Comparison of ENCODE assay signal across 20 cellular contexts in the genomic region with DNA sequence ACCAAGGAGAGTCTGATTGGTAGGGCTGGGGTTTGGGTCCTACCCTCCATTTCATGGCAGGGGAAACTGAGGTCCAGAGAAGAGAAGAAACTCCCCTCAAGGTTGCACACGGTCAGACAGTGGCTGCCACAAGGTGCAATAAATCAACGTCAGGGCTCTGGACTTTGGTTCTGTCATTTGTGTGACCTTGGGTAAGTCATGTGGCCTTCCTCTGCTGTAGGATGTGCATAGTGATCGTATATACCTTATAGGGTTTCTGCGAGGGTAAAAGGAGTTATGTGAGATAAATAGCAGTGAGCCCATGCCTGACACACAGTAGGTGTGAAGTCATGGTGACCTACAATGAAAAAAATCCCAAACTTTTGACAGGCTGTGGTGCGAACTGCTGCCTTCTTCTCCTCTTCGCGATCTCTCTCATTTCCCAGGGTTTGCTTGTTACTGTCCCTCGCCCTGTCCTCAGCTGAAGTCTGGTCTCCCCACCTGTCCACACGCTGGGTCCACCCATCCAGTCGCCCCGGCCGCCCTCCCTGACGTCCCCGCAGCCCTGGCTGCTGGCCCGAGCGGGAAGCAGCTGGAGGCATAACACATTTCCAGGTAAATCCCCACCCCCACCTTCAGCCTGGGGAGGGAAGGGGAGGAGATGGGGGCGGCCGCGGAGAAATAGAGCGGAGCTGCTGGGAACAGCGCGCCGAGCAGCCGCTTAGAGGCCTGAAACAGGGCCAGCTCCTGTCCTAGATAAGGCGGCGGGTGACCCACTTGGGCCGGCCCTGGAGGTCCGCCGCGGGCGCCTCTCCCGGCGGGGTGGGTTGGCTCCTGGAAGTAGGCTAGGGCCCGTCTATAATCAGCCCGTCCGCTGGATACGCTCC. TPM values are rescaled to one million over a fixed set of nuclear protein-coding genes. Genes with fewer than 3 reads are reported as not detected.
DNase-seq lines count a peak whose midpoint lies in the region; ATAC-seq and TF ChIP-seq lines count a peak whose summit lies in the region.
"Had no signal": no experiment of that assay in that cellular context is flagged by ENCODE, and none has a peak within 500 bp of the region (broad histone marks: within the 10 kb centered on the region; RNA-seq: fewer than 3 reads in every experiment).

No MANE protein-coding gene starts in this region.

- H2AFZ ChIP-seq in H9 (ENCODE audit: low read length) (no peak overlapping the region), Karpas-422 (ENCODE audit: low read length) (no peak overlapping the region)

- no peak overlapping the region for H2AK5ac ChIP-seq in H9 (ENCODE audit: insufficient read length, low read length)

- H4K20me1 ChIP-seq in H9 (ENCODE audit: control insufficient read depth, insufficient read depth, insufficient read length) (no peaks in the 10 kb centered on the region), Karpas-422 (ENCODE audit: insufficient read depth, low read depth, low read length) (peaks cover 6% of the 10 kb centered on the region; the same call in 1 of the 2 replicates)

- H3K79me2 ChIP-seq in H9 (ENCODE audit: insufficient read depth, low read length) (no peaks in the 10 kb centered on the region), Karpas-422 (ENCODE audit: low read length) (no peaks in the 10 kb centered on the region)

- H3K9me3 ChIP-seq in CD4-positive, alpha-beta T cell (ENCODE audit: control insufficient read depth, low read length): no peaks in the 10 kb centered on the region
- H3K9me3 ChIP-seq in H9 (ENCODE audit: control insufficient read depth, low read depth, low read length): no peaks in the 10 kb centered on the region
- no peaks in the 10 kb centered on the region for H3K9me3 ChIP-seq in endodermal cell (ENCODE audit: control insufficient read depth, low read length)
- no peaks in the 10 kb centered on the region for H3K9me3 ChIP-seq in liver (ENCODE audit: control insufficient read depth in 4 of 4, low read length in 3 of 4)
- H3K9me3 ChIP-seq in Karpas-422 (ENCODE audit: low read length): no peaks in the 10 kb centered on the region
- H3K9me3 ChIP-seq: heart right ventricle, SK-N-SH had no signal

- H3K4me2 ChIP-seq in H9 (ENCODE audit: insufficient read depth, insufficient read length, low read length) (no peak overlapping the region), Karpas-422 (ENCODE audit: low read depth, low read length, poor library complexity, severe bottlenecking) (no peak overlapping the region)
- H3K4me2 ChIP-seq: SK-N-SH, smooth muscle cell had no signal

- H3K79me1 ChIP-seq in H9 (ENCODE audit: insufficient read depth, low read depth, low read length, poor library complexity, severe bottlenecking): no peaks in the 10 kb centered on the region

- no peak overlapping the region for H4K5ac ChIP-seq in H9 (ENCODE audit: insufficient read length, low read depth, low read length)

- H4K91ac ChIP-seq in H9 (ENCODE audit: insufficient read length, low read depth, low read length): no peak overlapping the region

- H3K9ac ChIP-seq in H9 (ENCODE audit: extremely low read depth, insufficient read length, low read length): no peak overlapping the region
- no peak overlapping the region for H3K9ac ChIP-seq in endodermal cell (ENCODE audit: extremely low read depth, low read length, poor library complexity, severe bottlenecking)
- H3K9ac ChIP-seq in liver (ENCODE audit: low read depth in 1 of 2, low read length in 2 of 2): no peak overlapping the region
- no peak overlapping the region for H3K9ac ChIP-seq in Karpas-422 (ENCODE audit: low read length)
- H3K9ac ChIP-seq: SK-N-SH had no signal

- CTCF ChIA-PET in CD4-positive, alpha-beta T cell (lab: Charles Lee): no interaction called here

- H3T11ph ChIP-seq in H9 (ENCODE audit: low read length): no peak overlapping the region

- POLR2A ChIA-PET in CD4-positive, alpha-beta T cell (lab: Charles Lee): no interaction called here

- H2BK15ac ChIP-seq in H9 (ENCODE audit: low read depth, low read length): no peak overlapping the region

- intact Hi-C loops in CD4-positive, alpha-beta T cell (cut with DNase I, micrococcal nuclease): loop anchor here in 1 of 2 experiments (1.0 to 10.0 kb wide), 13 partner anchors 141 to 1975 kb away; partner anchors contain the start of genes ACAD10, ALKBH2, ANAPC7 and ANKRD13A
- intact Hi-C loops in activated T-helper 1 cell treated with anti-CD3 and anti-CD28 coated beads, Interleukin-12 subunit alpha, Interleukin-12 subunit beta, Interleukin-2, Interleukin-4 antibody, amounts not matched to agents 30 ng/mL and 10 ng/mL and 1 ng/mL, durations not matched to agents 14 hours and 24 hours and 36 hours (cut with micrococcal nuclease): loop anchor here (5.0 to 10.0 kb wide), 3 partner anchors 413 to 1975 kb away; partner anchors contain the start of genes ACAD10, BRAP, IFT81 and UNG

- no peak overlapping the region for H3K4me3 ChIP-seq in endodermal cell (ENCODE audit: low read length)
- no peak overlapping the region for H3K4me3 ChIP-seq in liver (ENCODE audit: low read depth in 1 of 3, low read length in 3 of 3)
- H3K4me3 ChIP-seq in Karpas-422 (ENCODE audit: low read length): no peak overlapping the region
- H3K4me3 ChIP-seq: smooth muscle cell had no signal

- H3K14ac ChIP-seq in H9 (ENCODE audit: insufficient read depth, low read length): no peak overlapping the region

- H3K56ac ChIP-seq in H9 (ENCODE audit: insufficient read length, low read depth, low read length): no peak overlapping the region

- H3K9me2 ChIP-seq in Karpas-422 (replicated peaks; ENCODE audit: insufficient read depth, low read length): no peaks in the 10 kb centered on the region
- H3K9me2 ChIP-seq: SK-N-SH had no signal

- H3K4me1 Mint-ChIP-seq in CD4-positive, alpha-beta T cell (ENCODE audit: low read depth): peaks cover 5% of the 10 kb centered on the region
- H3K4me1 Mint-ChIP-seq in H9 (peaks cover 14 to 47% of the 10 kb centered on the region in 2 experiments), endodermal cell (peaks cover 16% of the 10 kb centered on the region), type B pancreatic cell (ENCODE audit: unreplicated experiment) (peaks cover 25% of the 10 kb centered on the region)
- H3K4me1 Mint-ChIP-seq in activated T-helper 1 cell treated with anti-CD3 and anti-CD28 coated beads, Interleukin-12 subunit alpha, Interleukin-12 subunit beta, Interleukin-2, Interleukin-4 antibody, amounts not matched to agents 30 ng/mL and 10 ng/mL and 1 ng/mL, durations not matched to agents 14 hours and 24 hours and 36 hours (ENCODE audit: low read depth): no peaks in the 10 kb centered on the region

- H3K23me2 ChIP-seq in H9 (ENCODE audit: insufficient read length, low read depth, low read length, poor library complexity, severe bottlenecking): peaks cover 4% of the 10 kb centered on the region

- H2BK20ac ChIP-seq in H9 (ENCODE audit: low read depth, low read length, poor library complexity, severe bottlenecking): no peak overlapping the region

- peak overlapping the region; percentile 20 for H3K4me3 Mint-ChIP-seq in CD4-positive, alpha-beta T cell
- no peak overlapping the region; a peak in 1 of 5 replicates for H3K4me3 Mint-ChIP-seq in H9
- no peak overlapping the region for H3K4me3 Mint-ChIP-seq in endodermal cell
- no peak overlapping the region for H3K4me3 Mint-ChIP-seq in activated T-helper 1 cell treated with anti-CD3 and anti-CD28 coated beads, Interleukin-12 subunit alpha, Interleukin-12 subunit beta, Interleukin-2, Interleukin-4 antibody, amounts not matched to agents 30 ng/mL and 10 ng/mL and 1 ng/mL, durations not matched to agents 14 hours and 24 hours and 36 hours
- H3K4me3 Mint-ChIP-seq in type B pancreatic cell: no peak overlapping the region
- H3K4me3 Mint-ChIP-seq: stimulated activated memory B cell treated with anti-CD40 and anti-IgM and Interleukin-4, amounts not matched to agents 10 μg/mL and 1 μg/mL and 100 μg/mL, for 72 hours had no signal

- no peaks in the 10 kb centered on the region for H3K36me3 Mint-ChIP-seq in CD4-positive, alpha-beta T cell (ENCODE audit: low read depth)
- H3K36me3 Mint-ChIP-seq in H9 (ENCODE audit: insufficient read depth in 1 of 3, low read depth in 3 of 3) (no peaks in the 10 kb centered on the region), endodermal cell (ENCODE audit: low read depth) (no peaks in the 10 kb centered on the region), type B pancreatic cell (no peaks in the 10 kb centered on the region)
- no peaks in the 10 kb centered on the region for H3K36me3 Mint-ChIP-seq in activated T-helper 1 cell treated with anti-CD3 and anti-CD28 coated beads, Interleukin-12 subunit alpha, Interleukin-12 subunit beta, Interleukin-2, Interleukin-4 antibody, amounts not matched to agents 30 ng/mL and 10 ng/mL and 1 ng/mL, durations not matched to agents 14 hours and 24 hours and 36 hours (ENCODE audit: low read depth)
- H3K36me3 Mint-ChIP-seq: stimulated activated memory B cell treated with anti-CD40 and anti-IgM and Interleukin-4, amounts not matched to agents 10 μg/mL and 1 μg/mL and 100 μg/mL, for 72 hours had no signal

- H3K23ac ChIP-seq in H9 (ENCODE audit: insufficient read length, low read depth, low read length): no peak overlapping the region

- no peak overlapping the region for H4K8ac ChIP-seq in H9 (replicated peaks; ENCODE audit: insufficient read length, low read depth, low read length)

- H3K27ac Mint-ChIP-seq in CD4-positive, alpha-beta T cell: no peak overlapping the region
- no peak overlapping the region for H3K27ac Mint-ChIP-seq in H9
- H3K27ac Mint-ChIP-seq in endodermal cell: no peak overlapping the region
- H3K27ac Mint-ChIP-seq in activated T-helper 1 cell treated with anti-CD3 and anti-CD28 coated beads, Interleukin-12 subunit alpha, Interleukin-12 subunit beta, Interleukin-2, Interleukin-4 antibody, amounts not matched to agents 30 ng/mL and 10 ng/mL and 1 ng/mL, durations not matched to agents 14 hours and 24 hours and 36 hours: no peak overlapping the region
- H3K27ac Mint-ChIP-seq in type B pancreatic cell: no peak overlapping the region
- H3K27ac Mint-ChIP-seq: stimulated activated memory B cell treated with anti-CD40 and anti-IgM and Interleukin-4, amounts not matched to agents 10 μg/mL and 1 μg/mL and 100 μg/mL, for 72 hours had no signal

- no peak overlapping the region for H2BK5ac ChIP-seq in H9 (ENCODE audit: insufficient read length, low read length)

- H3K18ac ChIP-seq in H9 (ENCODE audit: insufficient read length, low read depth, low read length): no peak overlapping the region

- H3K4me1 ChIP-seq in H9 (ENCODE audit: insufficient read depth, low read length) (no peaks in the 10 kb centered on the region), endodermal cell (ENCODE audit: control insufficient read depth, insufficient read depth, low read length) (peaks cover 14% of the 10 kb centered on the region), liver (ENCODE audit: control insufficient read depth in 4 of 4, insufficient read depth in 4 of 4, low read length in 3 of 4) (peaks cover 24 to 80% (median 64%) of the 10 kb centered on the region in 4 donors), Karpas-422 (ENCODE audit: low read length) (peaks cover 24% of the 10 kb centered on the region)

- ATAC-seq in CD4-positive, alpha-beta T cell (ENCODE audit: poor library complexity): no peak
- ATAC-seq: stimulated activated memory B cell treated with anti-CD40 and anti-IgM and Interleukin-4, amounts not matched to agents 10 μg/mL and 1 μg/mL and 100 μg/mL, for 72 hours had no signal

- H3K27ac ChIP-seq in CD4-positive, alpha-beta T cell (ENCODE audit: low read depth, low read length): no peak overlapping the region
- H3K27ac ChIP-seq in H9 (ENCODE audit: insufficient read length, low read depth, low read length): no peak overlapping the region
- no peak overlapping the region for H3K27ac ChIP-seq in endodermal cell (ENCODE audit: low read depth, low read length)
- H3K27ac ChIP-seq in liver (ENCODE audit: low read depth in 1 of 2, low read length in 2 of 2): no peak overlapping the region
- H3K27ac ChIP-seq in Karpas-422 (ENCODE audit: low read length): no peak overlapping the region

- peaks cover 29% of the 10 kb centered on the region for H3K27me3 ChIP-seq in CD4-positive, alpha-beta T cell (ENCODE audit: control insufficient read depth, insufficient read depth, low read length)
- H3K27me3 ChIP-seq in H9 (ENCODE audit: insufficient read depth, low read length) (peaks cover 2% of the 10 kb centered on the region; the same call in 1 of the 2 replicates), endodermal cell (ENCODE audit: control insufficient read depth, insufficient read depth, low read length, poor library complexity, severe bottlenecking) (peaks cover 12% of the 10 kb centered on the region), liver (ENCODE audit: control insufficient read depth in 4 of 4, insufficient read depth in 4 of 4, low read length in 3 of 4) (no peaks in the 10 kb centered on the region), Karpas-422 (ENCODE audit: low read length) (no peaks in the 10 kb centered on the region)

- H3K9me3 Mint-ChIP-seq in CD4-positive, alpha-beta T cell: no peaks in the 10 kb centered on the region
- H3K9me3 Mint-ChIP-seq in H9 (no peaks in the 10 kb centered on the region; a peak in 1 of 5 replicates), endodermal cell (no peaks in the 10 kb centered on the region), type B pancreatic cell (no peaks in the 10 kb centered on the region)
- H3K9me3 Mint-ChIP-seq in activated T-helper 1 cell treated with anti-CD3 and anti-CD28 coated beads, Interleukin-12 subunit alpha, Interleukin-12 subunit beta, Interleukin-2, Interleukin-4 antibody, amounts not matched to agents 30 ng/mL and 10 ng/mL and 1 ng/mL, durations not matched to agents 14 hours and 24 hours and 36 hours: no peaks in the 10 kb centered on the region
- H3K9me3 Mint-ChIP-seq: stimulated activated memory B cell treated with anti-CD40 and anti-IgM and Interleukin-4, amounts not matched to agents 10 μg/mL and 1 μg/mL and 100 μg/mL, for 72 hours had no signal

- H2BK12ac ChIP-seq in H9 (ENCODE audit: insufficient read length, low read depth, low read length): no peak overlapping the region

- WGBS in H9 (ENCODE audit: extremely low coverage, insufficient read length, low lambda C conversion rate): no CpG with 5 or more reads among the region's 37 CpGs
- 37 to 71% methylated on average over 8 to 37 of the region's 37 CpGs for WGBS in endodermal cell (ENCODE audit: insufficient coverage in 1 of 2, insufficient read length in 1 of 2), 2 experiments
- 23% methylated on average over 37 of the region's 37 CpGs for WGBS in liver

- H2BK120ac ChIP-seq in H9 (ENCODE audit: low read depth, low read length, poor library complexity, severe bottlenecking): no peak overlapping the region

- TF ChIP-seq RAD21 in liver (IDR thresholded peaks at IDR 0.05): no peak

- peaks cover 68% of the 10 kb centered on the region for H3K27me3 Mint-ChIP-seq in CD4-positive, alpha-beta T cell
- H3K27me3 Mint-ChIP-seq in H9 (ENCODE audit: low read depth) (peaks cover 34% of the 10 kb centered on the region), endodermal cell (ENCODE audit: insufficient read depth) (peaks cover 31% of the 10 kb centered on the region), type B pancreatic cell (peaks cover 46% of the 10 kb centered on the region)
- H3K27me3 Mint-ChIP-seq in activated T-helper 1 cell treated with anti-CD3 and anti-CD28 coated beads, Interleukin-12 subunit alpha, Interleukin-12 subunit beta, Interleukin-2, Interleukin-4 antibody, amounts not matched to agents 30 ng/mL and 10 ng/mL and 1 ng/mL, durations not matched to agents 14 hours and 24 hours and 36 hours (ENCODE audit: insufficient read depth): peaks cover 51% of the 10 kb centered on the region

- no peak for DNase-seq in CD4-positive, alpha-beta T cell
- DNase-seq in H9: peak; percentile 58
- DNase-seq in endodermal cell: peak; percentile 85
- no peak for DNase-seq in activated T-helper 1 cell treated with anti-CD3 and anti-CD28 coated beads, Interleukin-12 subunit alpha, Interleukin-12 subunit beta, Interleukin-2, Interleukin-4 antibody, amounts not matched to agents 30 ng/mL and 10 ng/mL and 1 ng/mL, durations not matched to agents 14 hours and 24 hours and 36 hours (ENCODE audit: low spot score)
- no peak for DNase-seq in GM19240 (ENCODE audit: insufficient read length, low spot score)
- no peak for DNase-seq in type B pancreatic cell (ENCODE audit: extremely low spot score, unreplicated experiment)
- no peak for DNase-seq in Karpas-422
- DNase-seq: activated CD4-positive, alpha-beta T cell treated with anti-CD3 and anti-CD28 coated beads, Interleukin-2, amount 50 U/mL, for 48 hours; activated gamma-delta T cell; activated T-cell treated with anti-CD3 and anti-CD28 coated beads for 4 hours; cortex of kidney; NCI-H1092 treated with DMSO at 0.1 percent for 48 hours; NCI-H2081; NCI-H510A; SK-N-SH had no signal

- TF ChIP-seq CTCF in CD4-positive, alpha-beta T cell (IDR thresholded peaks at IDR 0.05): no peak
- TF ChIP-seq CTCF in H9 (conservative IDR thresholded peaks at IDR 0.05) (no peak), endodermal cell (conservative IDR thresholded peaks at IDR 0.05) (no peak), liver (IDR thresholded peaks at IDR 0.05; ENCODE audit: low read depth, low read length, missing input control) (no peak), type B pancreatic cell (conservative IDR thresholded peaks at IDR 0.05) (no peak)

- H3K36me3 ChIP-seq in endodermal cell (ENCODE audit: control insufficient read depth, insufficient read depth, low read length) (no peaks in the 10 kb centered on the region), liver (ENCODE audit: control insufficient read depth in 4 of 4, insufficient read depth in 3 of 4, low read depth in 1 of 4, low read length in 3 of 4) (no peaks in the 10 kb centered on the region), Karpas-422 (ENCODE audit: insufficient read depth, low read length) (no peaks in the 10 kb centered on the region)
- H3K36me3 ChIP-seq: heart right ventricle had no signal

- no peak overlapping the region for H3K4ac ChIP-seq in H9 (ENCODE audit: low read depth, low read length)

RNA-seq across cellular contexts. Expression of gene FAM222A, which starts 1.8 kb away (rescaled TPM):
- total RNA-seq in CD4-positive, alpha-beta T cell: 1 to 10 TPM; 1.1 to 1.7 TPM
- total RNA-seq in H9 (2021) (2.8 and 3.2 TPM in 2 replicates), endodermal cell (10 to 100 TPM; 21.6 to 24.4 TPM), liver (1 to 10 TPM; 1.8 to 2.2 TPM), type B pancreatic cell (ENCODE audit: low replicate concordance) (7.9 and 11.5 TPM in 2 replicates)
- polyA plus RNA-seq in endodermal cell (2013, experiment 1 of 2): 8.7 TPM
- polyA plus RNA-seq in endodermal cell (2013, experiment 2 of 2): 8.7 TPM
- polyA plus RNA-seq in liver: 1 to 10 TPM in 1 of 2 donors, under 1 TPM in 1; 0.97 to 2.0 TPM
- 2.4 TPM in 2 replicates for total RNA-seq in activated T-helper 1 cell treated with anti-CD3 and anti-CD28 coated beads, Interleukin-12 subunit alpha, Interleukin-12 subunit beta, Interleukin-2, Interleukin-4 antibody, amounts not matched to agents 30 ng/mL and 10 ng/mL and 1 ng/mL, durations not matched to agents 14 hours and 24 hours and 36 hours
- 0.11 and 0.94 TPM in 2 replicates for total RNA-seq in Karpas-422 (2014; rRNA removed; shearing (Covaris generic); ENCODE audit: low replicate concordance)
- total RNA-seq: bronchial epithelial cell had no signal

Comparison
In these comparisons a context has a peak if more than half of its experiments do, and no peak if none do; other contexts are left out.
1. DNase-seq: peak in H9 (single experiment) and endodermal cell (single experiment); none in CD4-positive, alpha-beta T cell (0 of 10), activated T-helper 1 cell treated with anti-CD3 and anti-CD28 coated beads, Interleukin-12 subunit alpha, Interleukin-12 subunit beta, Interleukin-2, Interleukin-4 antibody, amounts not matched to agents 30 ng/mL and 10 ng/mL and 1 ng/mL, durations not matched to agents 14 hours and 24 hours and 36 hours (single experiment), GM19240 (single experiment), type B pancreatic cell (single experiment) and Karpas-422 (single experiment).